Comparison of ENCODE assay signal across 9 cellular contexts in genomic region chr15:98668566-98669308, GRCh38. TPM values are rescaled to one million over a fixed set of nuclear protein-coding genes. Genes with fewer than 3 reads are reported as not detected.
DNase-seq lines count a peak whose midpoint lies in the region; ATAC-seq, FAIRE-seq and TF ChIP-seq lines count a peak whose summit lies in the region.
"Had no signal": no experiment of that assay in that cellular context is flagged by ENCODE, and none has a peak within 500 bp of the region (broad histone marks: within the 10 kb centered on the region; RNA-seq: fewer than 3 reads in every experiment).

No MANE protein-coding gene starts in this region.

- RAD21 ChIA-PET in GM12878 (lab: Charles Lee; ENCODE audit: unreplicated experiment) = no interaction called here

- no peaks in the 10 kb centered on the region for H4K20me1 ChIP-seq in PC-3 (ENCODE audit: low read length)
- H4K20me1 ChIP-seq in GM12878 (ENCODE audit: control insufficient read depth, insufficient read depth) = no peaks in the 10 kb centered on the region

- H2AFZ ChIP-seq in PC-3 (ENCODE audit: low read length) = no peak overlapping the region; the same call in 1 of the 2 replicates
- no peak overlapping the region for H2AFZ ChIP-seq in GM12878 (ENCODE audit: control insufficient read depth, low read depth, low read length)

- POLR2A ChIA-PET in PC-3 (lab: Charles Lee; ENCODE audit: unreplicated experiment) = no interaction called here
- POLR2A ChIA-PET in GM12878 (lab: Charles Lee) = no interaction called here
- POLR2A ChIA-PET in A673 (lab: Charles Lee; ENCODE audit: low non-redundant PET) = no interaction called here

- H3K27ac Mint-ChIP-seq in progenitor cell of endocrine pancreas = peak overlapping the region; percentile 89
- H3K27ac Mint-ChIP-seq: dendritic cell treated with granulocyte-macrophage colony-stimulating factor and Interleukin-4, amounts not matched to agents 40 ng/mL and 50 ng/mL, for 4 days had no signal

- peak; percentile 63 for ATAC-seq in GM18520 (IDR thresholded peaks at IDR 0.05; ENCODE audit: unreplicated experiment)
- peak; percentile 82 for ATAC-seq in PC-3
- peak; percentile 89 for ATAC-seq in GM12878

- SMC1A ChIA-PET in GM12878 (lab: Charles Lee; ENCODE audit: uncharacterized antibody, unreplicated experiment) = interaction anchor here (1.1 kb wide), 1 partner anchor 408 kb away, joined by 3 read pairs; no protein-coding TSS in a partner anchor

- WGBS in GM12878 (ENCODE audit: insufficient coverage, insufficient replicate concordance, low lambda C conversion rate, missing lambda C conversion rate) = 6% methylated on average over 10 of the region's 10 CpGs
- WGBS in stomach, 5 donors = 35 to 57% (median 54%) methylated on average over 10 of the region's 10 CpGs

- H3K27me3 Mint-ChIP-seq in progenitor cell of endocrine pancreas = no peaks in the 10 kb centered on the region
- H3K27me3 Mint-ChIP-seq: dendritic cell treated with granulocyte-macrophage colony-stimulating factor and Interleukin-4, amounts not matched to agents 40 ng/mL and 50 ng/mL, for 4 days had no signal

- H3K4me1 ChIP-seq in PC-3 (ENCODE audit: insufficient read depth, low read length) = peaks cover 11% of the 10 kb centered on the region
- H3K4me1 ChIP-seq in GM12878 (ENCODE audit: control insufficient read depth, insufficient read depth, low read length) = peaks cover 6% of the 10 kb centered on the region; the same call in 1 of the 2 replicates
- peaks cover 15% of the 10 kb centered on the region for H3K4me1 ChIP-seq in A673 (ENCODE audit: insufficient read depth, low read length, poor library complexity, severe bottlenecking)
- H3K4me1 ChIP-seq in stomach = peaks cover 35 to 83% (median 56%) of the 10 kb centered on the region in 4 donors

- TF ChIP-seq POLR2A in GM12878 (IDR thresholded peaks at IDR 0.05; ENCODE audit: low read depth, low read length) = no peak
- no peak for TF ChIP-seq POLR2A in stomach (IDR thresholded peaks at IDR 0.05)

- BruUV-seq in PC-3 (replicated peaks; lab: Mats Ljungman, UMichigan) (no TSS peak), GM12878 (replicated peaks; lab: Mats Ljungman, UMichigan) (no TSS peak), A673 (replicated peaks; lab: Mats Ljungman, UMichigan) (no TSS peak)

- peak overlapping the region; percentile 52 for H3K4me2 ChIP-seq in PC-3 (ENCODE audit: low read length)
- H3K4me2 ChIP-seq in GM12878 (ENCODE audit: control insufficient read depth, insufficient read depth) = peak overlapping the region; percentile 23; the same call in 1 of the 2 replicates

- H3K9me3 Mint-ChIP-seq in progenitor cell of endocrine pancreas (ENCODE audit: low read depth) = no peaks in the 10 kb centered on the region
- H3K9me3 Mint-ChIP-seq: dendritic cell treated with granulocyte-macrophage colony-stimulating factor and Interleukin-4, amounts not matched to agents 40 ng/mL and 50 ng/mL, for 4 days had no signal

- CTCF ChIA-PET in PC-3 (lab: Charles Lee) = no interaction called here
- CTCF ChIA-PET in GM12878 (lab: Yijun Ruan, JAX) = interaction anchor here (1.2 to 1.6 kb wide), 3 partner anchors 9 to 150 kb away, joined by 3 to 6 read pairs (median 5); no protein-coding TSS in a partner anchor
- CTCF ChIA-PET in A673 (lab: Charles Lee) = no interaction called here

- H3K9me3 ChIP-seq in PC-3 (ENCODE audit: low read length) = no peaks in the 10 kb centered on the region
- no peaks in the 10 kb centered on the region for H3K9me3 ChIP-seq in GM12878 (replicated peaks; ENCODE audit: control insufficient read depth, insufficient read depth, low read length)
- H3K9me3 ChIP-seq in A673 (ENCODE audit: low read depth, low read length, poor library complexity, severe bottlenecking) = no peaks in the 10 kb centered on the region
- no peaks in the 10 kb centered on the region for H3K9me3 ChIP-seq in stomach

- H3K36me3 Mint-ChIP-seq in progenitor cell of endocrine pancreas (ENCODE audit: insufficient read depth) = no peaks in the 10 kb centered on the region

- H3K9ac ChIP-seq in PC-3 (ENCODE audit: low read length) = no peak overlapping the region
- H3K9ac ChIP-seq in GM12878 (ENCODE audit: control insufficient read depth, insufficient read depth, low read length) = no peak overlapping the region

- intact Hi-C loops in PC-3 (cut with micrococcal nuclease) (no loop called here), GM12878 (cut with micrococcal nuclease; ENCODE audit: unreplicated experiment) (no loop called here), A673 (cut with micrococcal nuclease; ENCODE audit: unreplicated experiment) (no loop called here), stomach (cut with DNase I; ENCODE audit: low total_unique reads) (no loop called here)

- H3K4me3 ChIP-seq in PC-3 (ENCODE audit: low read length) (no peak overlapping the region), GM12878 (no peak overlapping the region), A673 (ENCODE audit: low read depth, low read length, poor library complexity, severe bottlenecking) (no peak overlapping the region), stomach (no peak overlapping the region)

- in situ Hi-C loops in GM12878 (cut with MboI) = no loop called here

- no peak for TF ChIP-seq CTCF in PC-3 (conservative IDR thresholded peaks at IDR 0.05; ENCODE audit: low read depth, low read length)
- TF ChIP-seq CTCF in GM12878 (IDR thresholded peaks at IDR 0.05 in 2 of 3, conservative IDR thresholded peaks at IDR 0.05 in 1 of 3; ENCODE audit: control insufficient read depth in 2 of 3, extremely low read depth in 1 of 3, insufficient read depth in 1 of 3, low read depth in 3 of 3, low read length in 3 of 3) = no peak
- no peak for TF ChIP-seq CTCF in progenitor cell of endocrine pancreas (IDR thresholded peaks at IDR 0.05; ENCODE audit: unreplicated experiment)
- TF ChIP-seq CTCF in A673 (conservative IDR thresholded peaks at IDR 0.05; ENCODE audit: low read depth, low read length) = no peak
- TF ChIP-seq CTCF in stomach (IDR thresholded peaks at IDR 0.05) = no peak

- no peaks in the 10 kb centered on the region for H3F3A ChIP-seq in PC-3 (ENCODE audit: low read length, unreplicated experiment)

- DNase-seq in PC-3 (peak; percentile 48), GM12878 (ENCODE audit: low read depth, low spot score) (peak; percentile 38), progenitor cell of endocrine pancreas (ENCODE audit: low spot score, unreplicated experiment) (no peak), H4 (ENCODE audit: low spot score) (no peak), HuH-7 (ENCODE audit: low spot score) (no peak), A673 (ENCODE audit: low spot score) (no peak), stomach (no peak)

- no peaks in the 10 kb centered on the region for H3K9me2 ChIP-seq in PC-3 (replicated peaks; ENCODE audit: low read length)

- H3K4me1 Mint-ChIP-seq in progenitor cell of endocrine pancreas (ENCODE audit: low read depth) = peaks cover 50% of the 10 kb centered on the region

- no peak overlapping the region for H3K4me3 Mint-ChIP-seq in progenitor cell of endocrine pancreas (ENCODE audit: low read depth)
- H3K4me3 Mint-ChIP-seq: dendritic cell treated with granulocyte-macrophage colony-stimulating factor and Interleukin-4, amounts not matched to agents 40 ng/mL and 50 ng/mL, for 4 days had no signal

- no peaks in the 10 kb centered on the region for H3K36me3 ChIP-seq in PC-3 (ENCODE audit: low read depth, low read length)
- no peaks in the 10 kb centered on the region for H3K36me3 ChIP-seq in GM12878 (ENCODE audit: control insufficient read depth in 2 of 2, insufficient read depth in 2 of 2, low read length in 1 of 2)
- no peaks in the 10 kb centered on the region for H3K36me3 ChIP-seq in A673 (ENCODE audit: insufficient read depth, low read length, poor library complexity, severe bottlenecking)
- H3K36me3 ChIP-seq in stomach = no peaks in the 10 kb centered on the region

- no peaks in the 10 kb centered on the region for H3K79me2 ChIP-seq in PC-3 (ENCODE audit: low read length)
- H3K79me2 ChIP-seq in GM12878 (ENCODE audit: control insufficient read depth, insufficient read depth, low read length) = no peaks in the 10 kb centered on the region

- peak overlapping the region; percentile 24 for H3K27ac ChIP-seq in PC-3 (ENCODE audit: low read length)
- H3K27ac ChIP-seq in GM12878 (ENCODE audit: control insufficient read depth, insufficient read depth) = no peak overlapping the region
- H3K27ac ChIP-seq in A673 (ENCODE audit: low read depth, low read length, poor library complexity, severe bottlenecking) = no peak overlapping the region
- H3K27ac ChIP-seq in stomach = peak overlapping the region in 2 of 5 donors; percentile 4 to 18

- H3K27me3 ChIP-seq in PC-3 (ENCODE audit: low read length) = no peaks in the 10 kb centered on the region
- no peaks in the 10 kb centered on the region; a peak in 1 of 4 replicates for H3K27me3 ChIP-seq in GM12878 (replicated peaks in 1 of 2; ENCODE audit: control insufficient read depth in 2 of 2, insufficient read depth in 2 of 2, low read length in 1 of 2)
- H3K27me3 ChIP-seq in A673 (replicated peaks; ENCODE audit: insufficient read depth, low read depth, low read length, poor library complexity) = no peaks in the 10 kb centered on the region
- H3K27me3 ChIP-seq in stomach = no peaks in the 10 kb centered on the region

- TF ChIP-seq RAD21 in GM12878 (IDR thresholded peaks at IDR 0.05; ENCODE audit: insufficient read depth, low read depth, low read length) = no peak

- TF ChIP-seq EP300 in GM12878 (IDR thresholded peaks at IDR 0.05; ENCODE audit: borderline replicate concordance in 1 of 2, control insufficient read depth in 1 of 2, low read depth in 2 of 2, low read length in 2 of 2) (no peak), stomach (IDR thresholded peaks at IDR 0.05) (no peak)

- no peak for FAIRE-seq in GM12878 (lab: Jason Lieb, UNC)

RNA-seq across cellular contexts. Expression of gene IGF1R, which starts 20.4 kb away (rescaled TPM):
- total RNA-seq in PC-3 (2014; rRNA removed) = 3.8 and 15.8 TPM in 2 replicates
- 55.4 and 58.6 TPM in 2 replicates for total RNA-seq in GM12878 (2013; cell fraction: nucleolus; rRNA removed)
- total RNA-seq in GM12878 (2014; rRNA removed) = 0.44 and 0.51 TPM in 2 replicates
- 0.41 and 0.67 TPM in 2 replicates for total RNA-seq in GM12878 (2014; rRNA removed; fragmentation: Illumina TruSeq; extraction: Trizol)
- 0.72 and 1.1 TPM in 2 replicates for total RNA-seq in GM12878 (2021)
- 0.37 TPM for polyA plus RNA-seq in GM12878 (2011; ENCODE audit: low read depth)
- 2.1 and 2.7 TPM in 2 replicates for polyA plus RNA-seq in GM12878 (2011; rRNA removed)
- polyA plus RNA-seq in GM12878 (2011; cell fraction: cytosol; rRNA removed) = 2.5 and 3.5 TPM in 2 replicates
- polyA plus RNA-seq in GM12878 (2011; cell fraction: nucleus; rRNA removed) = 13.0 and 14.0 TPM in 2 replicates
- polyA plus RNA-seq in GM12878 (2012) = 0.35 and 0.87 TPM in 2 replicates
- 0.51 and 3.1 TPM in 2 replicates for polyA plus RNA-seq in GM12878 (2014; fragmentation: Illumina TruSeq; extraction: Trizol)
- under 1 TPM; 0.03 to 0.11 TPM for polyA plus RNA-seq in GM12878 (2014; fragmentation: Nextera tagmentation; extraction: Ambion mirVana)
- polyA plus RNA-seq in GM12878 (2014; rRNA removed) = 0.65 and 1.1 TPM in 2 replicates
- 1 to 10 TPM in 1 of 2 experiments, under 1 TPM in 1; 0.99 to 1.3 TPM for polyA plus RNA-seq in GM12878 (2016; fragmentation: Nextera tagmentation; extraction: Ambion mirVana)
- 8.0 and 13.2 TPM in 2 replicates for polyA minus RNA-seq in GM12878 (2011; rRNA and poly(A)+ RNA removed)
- 8.2 and 8.7 TPM in 2 replicates for polyA minus RNA-seq in GM12878 (2011; cell fraction: cytosol; rRNA and poly(A)+ RNA removed)
- polyA minus RNA-seq in GM12878 (2011; cell fraction: nucleus; rRNA and poly(A)+ RNA removed) = 16.1 and 21.9 TPM in 2 replicates
- total RNA-seq in progenitor cell of endocrine pancreas = 106 and 109 TPM in 2 replicates
- total RNA-seq in H4 (2014; rRNA removed; shearing (Covaris generic)) = 15.5 TPM in 2 replicates
- total RNA-seq in A673 (2021) = 34.9 and 41.2 TPM in 2 replicates
- 100 to 1,000 TPM in 1 of 5 donors, 10 to 100 TPM in 4; 40.3 to 131 (median 73.7) TPM for total RNA-seq in stomach
- 1 to 10 TPM; 2.3 to 4.8 (median 3.0) TPM for polyA plus RNA-seq in stomach

Comparison
In these comparisons a context has a peak if more than half of its experiments do, and no peak if none do; other contexts are left out.
1. DNase-seq: peak in PC-3 (single experiment) and GM12878 (single experiment); none in progenitor cell of endocrine pancreas (single experiment), H4 (single experiment), HuH-7 (single experiment), A673 (single experiment) and stomach (single experiment).
2. Peak in every context shown above with its lines, with median percentiles within 50 percentile points of each other: ATAC-seq.